Comparison of ENCODE assay signal across 17 cellular contexts in genomic region chr18:49697757-49698595, GRCh38.
DNase-seq lines count a peak whose midpoint lies in the region; ATAC-seq and TF ChIP-seq lines count a peak whose summit lies in the region.
"Had no signal": no experiment of that assay in that cellular context is flagged by ENCODE, and none has a peak within 500 bp of the region (broad histone marks: within the 10 kb centered on the region; RNA-seq: fewer than 3 reads in every experiment).

No MANE protein-coding gene starts in this region.

- peak; percentile 63 to 83 (median 75) for ATAC-seq in right lobe of liver
- ATAC-seq in activated CD8-positive, alpha-beta T cell treated with anti-CD3 and anti-CD28 coated beads for 36 hours, result no peak
- ATAC-seq in HG02885 (IDR thresholded peaks at IDR 0.05; ENCODE audit: poor library complexity, unreplicated experiment), result no peak
- ATAC-seq: esophagus mucosa had no signal

- peaks cover 19% of the 10 kb centered on the region for H3K4me1 ChIP-seq in HUES6 (ENCODE audit: control insufficient read depth, insufficient read depth, low read length)
- peaks cover 7% of the 10 kb centered on the region for H3K4me1 ChIP-seq in endodermal cell (ENCODE audit: control insufficient read depth, insufficient read depth, low read length)
- H3K4me1 ChIP-seq in right lobe of liver, result no peaks in the 10 kb centered on the region
- peaks cover 0 to 11% (median 0%) of the 10 kb centered on the region in 3 donors for H3K4me1 ChIP-seq in esophagus squamous epithelium

- H3K4me1 Mint-ChIP-seq in endodermal cell, result peaks cover 27% of the 10 kb centered on the region
- H3K4me1 Mint-ChIP-seq in activated CD8-positive, alpha-beta T cell treated with anti-CD3 and anti-CD28 coated beads for 36 hours (ENCODE audit: low read depth), result no peaks in the 10 kb centered on the region
- no peaks in the 10 kb centered on the region for H3K4me1 Mint-ChIP-seq in activated naive CD4-positive, alpha-beta T cell treated with anti-CD3 and anti-CD28 coated beads, Interleukin-2, amount 10 ng/mL, durations not matched to agents 7 days and 5 days

- no peaks in the 10 kb centered on the region for H3K9me3 ChIP-seq in HUES6 (ENCODE audit: control insufficient read depth, insufficient read depth, low read depth, low read length)
- no peaks in the 10 kb centered on the region for H3K9me3 ChIP-seq in endodermal cell (ENCODE audit: control insufficient read depth, low read length)
- H3K9me3 ChIP-seq in right lobe of liver, result no peaks in the 10 kb centered on the region
- H3K9me3 ChIP-seq in esophagus squamous epithelium, result no peaks in the 10 kb centered on the region
- H3K9me3 ChIP-seq: BLaER1 treated with 17β-estradiol and CSF1 and Interleukin-3, amounts not matched to agents 10 nM and 100 nM had no signal

- H3K4me3 Mint-ChIP-seq in endodermal cell, result no peak overlapping the region
- H3K4me3 Mint-ChIP-seq in activated CD8-positive, alpha-beta T cell treated with anti-CD3 and anti-CD28 coated beads for 36 hours, result no peak overlapping the region
- no peak overlapping the region for H3K4me3 Mint-ChIP-seq in activated naive CD4-positive, alpha-beta T cell treated with anti-CD3 and anti-CD28 coated beads, Interleukin-2, amount 10 ng/mL, durations not matched to agents 7 days and 5 days

- H3K4me3 ChIP-seq in HUES6 (ENCODE audit: low read depth, low read length) (no peak overlapping the region), endodermal cell (ENCODE audit: low read length) (no peak overlapping the region), right lobe of liver (no peak overlapping the region), esophagus squamous epithelium (no peak overlapping the region)
- H3K4me3 ChIP-seq: BLaER1 treated with 17β-estradiol and CSF1 and Interleukin-3, amounts not matched to agents 10 nM and 100 nM; lung had no signal

- TF ChIP-seq CTCF in endodermal cell (conservative IDR thresholded peaks at IDR 0.05) (peak; percentile 53), right lobe of liver (IDR thresholded peaks at IDR 0.05) (peak in 3 of 4 donors; percentile 10 to 34 (median 26)), esophagus squamous epithelium (IDR thresholded peaks at IDR 0.05) (no peak)
- no peak for TF ChIP-seq CTCF in activated CD8-positive, alpha-beta T cell treated with anti-CD3 and anti-CD28 coated beads for 36 hours (IDR thresholded peaks at IDR 0.05)

- no peaks in the 10 kb centered on the region for H3K9me3 Mint-ChIP-seq in endodermal cell
- H3K9me3 Mint-ChIP-seq in activated CD8-positive, alpha-beta T cell treated with anti-CD3 and anti-CD28 coated beads for 36 hours, result no peaks in the 10 kb centered on the region
- no peaks in the 10 kb centered on the region for H3K9me3 Mint-ChIP-seq in activated naive CD4-positive, alpha-beta T cell treated with anti-CD3 and anti-CD28 coated beads, Interleukin-2, amount 10 ng/mL, durations not matched to agents 7 days and 5 days

- DNase-seq in AG08396 (ENCODE audit: low spot score), result peak; percentile 50
- peak; percentile 86 for DNase-seq in endodermal cell
- DNase-seq in right lobe of liver, result no peak
- DNase-seq in activated CD8-positive, alpha-beta T cell treated with anti-CD3 and anti-CD28 coated beads for 36 hours, result no peak
- DNase-seq in activated naive CD4-positive, alpha-beta T cell treated with anti-CD3 and anti-CD28 coated beads, Interleukin-2, amount 10 ng/mL, durations not matched to agents 7 days and 5 days, result no peak
- DNase-seq in esophagus squamous epithelium (lab: John Stamatoyannopoulos, UW), result no peak
- DNase-seq: activated CD8-positive, alpha-beta memory T cell treated with anti-CD3 and anti-CD28 coated beads, Interleukin-2, amount 50 U/mL, for 4 hours; amygdala; NCI-H1048; OCI-M1; T1000 had no signal

- intact Hi-C loops in right lobe of liver (cut with DNase I), result no loop called here
- intact Hi-C loops in activated CD8-positive, alpha-beta T cell treated with anti-CD3 and anti-CD28 coated beads for 36 hours (cut with micrococcal nuclease), result no loop called here
- intact Hi-C loops in esophagus squamous epithelium (cut with DNase I), result no loop called here

- no peaks in the 10 kb centered on the region for H3K27me3 ChIP-seq in HUES6 (ENCODE audit: control insufficient read depth, insufficient read depth, low read length)
- H3K27me3 ChIP-seq in endodermal cell (ENCODE audit: control insufficient read depth, insufficient read depth, low read length, poor library complexity, severe bottlenecking), result no peaks in the 10 kb centered on the region
- H3K27me3 ChIP-seq in right lobe of liver, result no peaks in the 10 kb centered on the region
- no peaks in the 10 kb centered on the region for H3K27me3 ChIP-seq in esophagus squamous epithelium
- H3K27me3 ChIP-seq: BLaER1 treated with 17β-estradiol and CSF1 and Interleukin-3, amounts not matched to agents 10 nM and 100 nM had no signal

- H3K36me3 ChIP-seq in HUES6 (ENCODE audit: control insufficient read depth, insufficient read depth, low read length) (no peaks in the 10 kb centered on the region), endodermal cell (ENCODE audit: control insufficient read depth, insufficient read depth, low read length) (no peaks in the 10 kb centered on the region), right lobe of liver (peaks cover 0 to 5% (median 0%) of the 10 kb centered on the region in 4 donors), esophagus squamous epithelium (no peaks in the 10 kb centered on the region)
- H3K36me3 ChIP-seq: BLaER1 treated with 17β-estradiol and CSF1 and Interleukin-3, amounts not matched to agents 10 nM and 100 nM had no signal

- CTCF ChIA-PET in activated CD8-positive, alpha-beta T cell treated with anti-CD3 and anti-CD28 coated beads for 36 hours (lab: Charles Lee), result no interaction called here
- CTCF ChIA-PET in activated naive CD4-positive, alpha-beta T cell treated with anti-CD3 and anti-CD28 coated beads, Interleukin-2, amount 10 ng/mL, durations not matched to agents 7 days and 5 days (lab: Charles Lee), result interaction anchor here (0.6 kb wide), 1 partner anchor 163 kb away, joined by 3 read pairs; no protein-coding TSS in a partner anchor

- WGBS in endodermal cell (ENCODE audit: insufficient coverage in 1 of 2, insufficient read length in 1 of 2), 2 experiments, result 65 to 66% methylated on average over 4 to 8 of the region's 8 CpGs
- WGBS in right lobe of liver (ENCODE audit: insufficient coverage, low coverage, low lambda C conversion rate, missing lambda C conversion rate), result 63% methylated on average over 2 of the region's 8 CpGs
- 65 to 66% methylated on average over 8 of the region's 8 CpGs for WGBS in esophagus squamous epithelium, 2 donors

- H3K27ac Mint-ChIP-seq in endodermal cell, result peak overlapping the region; percentile 83
- H3K27ac Mint-ChIP-seq in activated CD8-positive, alpha-beta T cell treated with anti-CD3 and anti-CD28 coated beads for 36 hours, result no peak overlapping the region
- H3K27ac Mint-ChIP-seq in activated naive CD4-positive, alpha-beta T cell treated with anti-CD3 and anti-CD28 coated beads, Interleukin-2, amount 10 ng/mL, durations not matched to agents 7 days and 5 days, result no peak overlapping the region

- H3K9ac ChIP-seq in HUES6 (ENCODE audit: low read length) (peak overlapping the region; percentile 31), endodermal cell (ENCODE audit: extremely low read depth, low read length, poor library complexity, severe bottlenecking) (no peak overlapping the region)
- H3K9ac ChIP-seq: BLaER1 treated with 17β-estradiol and CSF1 and Interleukin-3, amounts not matched to agents 10 nM and 100 nM had no signal

- peaks cover 3% of the 10 kb centered on the region for H3K27me3 Mint-ChIP-seq in endodermal cell (ENCODE audit: insufficient read depth)
- H3K27me3 Mint-ChIP-seq in activated CD8-positive, alpha-beta T cell treated with anti-CD3 and anti-CD28 coated beads for 36 hours, result peaks cover 3% of the 10 kb centered on the region
- peaks cover 28% of the 10 kb centered on the region for H3K27me3 Mint-ChIP-seq in activated naive CD4-positive, alpha-beta T cell treated with anti-CD3 and anti-CD28 coated beads, Interleukin-2, amount 10 ng/mL, durations not matched to agents 7 days and 5 days

- POLR2A ChIA-PET in activated CD8-positive, alpha-beta T cell treated with anti-CD3 and anti-CD28 coated beads for 36 hours (lab: Charles Lee), result interaction anchor here (0.6 to 0.7 kb wide), 2 partner anchors 30 to 1375 kb away, joined by 3 to 4 read pairs; no protein-coding TSS in a partner anchor

- TF ChIP-seq POLR2A in right lobe of liver (IDR thresholded peaks at IDR 0.05), result no peak
- no peak for TF ChIP-seq POLR2A in esophagus squamous epithelium (IDR thresholded peaks at IDR 0.05)

- H3K27ac ChIP-seq in HUES6 (ENCODE audit: low read depth, low read length) (no peak overlapping the region), endodermal cell (ENCODE audit: low read depth, low read length) (peak overlapping the region; percentile 66), right lobe of liver (no peak overlapping the region), esophagus squamous epithelium (no peak overlapping the region)
- H3K27ac ChIP-seq: BLaER1 treated with 17β-estradiol and CSF1 and Interleukin-3, amounts not matched to agents 10 nM and 100 nM; HL-60 had no signal

- H3K36me3 Mint-ChIP-seq in endodermal cell (ENCODE audit: low read depth), result no peaks in the 10 kb centered on the region
- no peaks in the 10 kb centered on the region for H3K36me3 Mint-ChIP-seq in activated CD8-positive, alpha-beta T cell treated with anti-CD3 and anti-CD28 coated beads for 36 hours (ENCODE audit: low read depth)
- H3K36me3 Mint-ChIP-seq in activated naive CD4-positive, alpha-beta T cell treated with anti-CD3 and anti-CD28 coated beads, Interleukin-2, amount 10 ng/mL, durations not matched to agents 7 days and 5 days, result no peaks in the 10 kb centered on the region

Comparison
In these comparisons a context has a peak if more than half of its experiments do, and no peak if none do; other contexts are left out.
1. DNase-seq: peak in AG08396 (single experiment) and endodermal cell (single experiment); none in right lobe of liver (0 of 3), activated CD8-positive, alpha-beta T cell treated with anti-CD3 and anti-CD28 coated beads for 36 hours (single experiment), activated naive CD4-positive, alpha-beta T cell treated with anti-CD3 and anti-CD28 coated beads, Interleukin-2, amount 10 ng/mL, durations not matched to agents 7 days and 5 days (single experiment) and esophagus squamous epithelium (single experiment).
2. CTCF ChIP-seq: peak in endodermal cell (single experiment) and right lobe of liver (3 of 4); none in activated CD8-positive, alpha-beta T cell treated with anti-CD3 and anti-CD28 coated beads for 36 hours (single experiment) and esophagus squamous epithelium (0 of 6).
3. ATAC-seq: peak in right lobe of liver (4 of 4); none in activated CD8-positive, alpha-beta T cell treated with anti-CD3 and anti-CD28 coated beads for 36 hours (single experiment) and HG02885 (single experiment).